In genomic region chr6:38154731-38155130, GRCh38 we compare ENCODE assay signal across 1 cellular context.
TF ChIP-seq lines count a peak whose summit lies in the region.

No MANE protein-coding gene starts in this region.

TF ChIP-seq in K562, 482 proteins besides CTCF, POLR2A, EP300 and RAD21 (continued from another document):
- peak; percentile 57 for TF ChIP-seq POLR2G (IDR thresholded peaks at IDR 0.05; ENCODE audit: low read depth, low read length)
- no peak for TF ChIP-seq IRF2 (CRISPR knock-in tag; IDR thresholded peaks at IDR 0.05)
- TF ChIP-seq CBX3 (IDR thresholded peaks at IDR 0.05; ENCODE audit: borderline replicate concordance in 1 of 2, low read length in 2 of 2): no peak
- no peak for TF ChIP-seq ARID3B (CRISPR knock-in tag; IDR thresholded peaks at IDR 0.05; ENCODE audit: borderline replicate concordance)
- TF ChIP-seq TCF7 (IDR thresholded peaks at IDR 0.05; ENCODE audit: borderline replicate concordance): no peak
- TF ChIP-seq HNRNPH1 (optimal IDR thresholded peaks at IDR 0.05; ENCODE audit: low read depth, low read length): no peak
- no peak for TF ChIP-seq PYGO2 (tag; IDR thresholded peaks at IDR 0.05)
